ENCODE assay signal across 8 cellular contexts in the genomic region with DNA sequence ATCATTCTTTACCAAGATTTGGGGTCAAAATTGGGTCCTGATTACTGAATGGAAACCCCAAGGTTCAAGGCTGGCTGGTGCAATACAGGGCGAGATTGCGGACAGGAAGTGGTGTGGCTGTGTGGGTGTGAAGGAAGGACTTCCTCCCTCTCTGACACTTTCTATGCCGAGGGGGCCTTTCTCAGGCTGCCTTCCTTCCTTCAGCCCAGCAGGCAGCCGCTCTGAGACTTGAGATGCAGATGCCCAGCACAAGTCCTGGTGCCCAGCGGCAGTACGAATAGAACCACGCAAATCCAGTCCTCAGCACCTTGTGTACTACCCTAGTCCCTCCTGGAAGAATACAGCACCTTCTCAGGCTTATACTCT. TPM values are rescaled to one million over a fixed set of nuclear protein-coding genes. Genes with fewer than 3 reads are reported as not detected.
DNase-seq lines count a peak whose midpoint lies in the region; ATAC-seq and TF ChIP-seq lines count a peak whose summit lies in the region.

No MANE protein-coding gene starts in this region.

- DNase-seq in activated CD4-positive, alpha-beta T cell treated with anti-CD3 and anti-CD28 coated beads, Interleukin-2, amount 10 ng/mL, durations not matched to agents 24 days and 14 days, result peak; percentile 78
- no peak for DNase-seq in activated CD4-positive, alpha-beta T cell treated with anti-CD3 and anti-CD28 coated beads, Interleukin-2, amount 50 U/mL, for 1 hour
- DNase-seq in OCI-LY7 (ENCODE audit: low spot score) (peak; percentile 83), left ventricle myocardium superior (peak; percentile 42), PC-9 (no peak), GM23338 (ENCODE audit: low spot score) (no peak), NCI-H146 (lab: John Stamatoyannopoulos, UW) (no peak)

- H3F3A ChIP-seq in PC-9 (ENCODE audit: insufficient read depth, low read depth) (no peaks in the 10 kb centered on the region), GM23338 (replicated peaks; ENCODE audit: low read depth) (no peaks in the 10 kb centered on the region)

- BruUV-seq in OCI-LY7 (replicated peaks; lab: Mats Ljungman, UMichigan), result no TSS peak
- BruUV-seq in PC-9 (replicated peaks; lab: Mats Ljungman, UMichigan), result no TSS peak

- peaks cover 52% of the 10 kb centered on the region for H3K4me1 Mint-ChIP-seq in activated CD4-positive, alpha-beta T cell treated with anti-CD3 and anti-CD28 coated beads, Interleukin-2, amount 10 ng/mL, durations not matched to agents 24 days and 14 days
- H3K4me1 Mint-ChIP-seq in GM23338, result peaks cover 26% of the 10 kb centered on the region

- H3K9me3 Mint-ChIP-seq in activated CD4-positive, alpha-beta T cell treated with anti-CD3 and anti-CD28 coated beads, Interleukin-2, amount 10 ng/mL, durations not matched to agents 24 days and 14 days, result no peaks in the 10 kb centered on the region
- no peaks in the 10 kb centered on the region for H3K9me3 Mint-ChIP-seq in GM23338

- H3K9me2 ChIP-seq in OCI-LY7 (ENCODE audit: insufficient read depth, low read length) (no peaks in the 10 kb centered on the region), PC-9 (ENCODE audit: insufficient read depth) (no peaks in the 10 kb centered on the region), GM23338 (ENCODE audit: insufficient read depth) (peaks cover 19% of the 10 kb centered on the region)

- no peaks in the 10 kb centered on the region for H3K79me2 ChIP-seq in OCI-LY7 (ENCODE audit: insufficient read depth, low read depth, low read length)
- no peaks in the 10 kb centered on the region for H3K79me2 ChIP-seq in PC-9 (ENCODE audit: low read depth)
- H3K79me2 ChIP-seq in GM23338 (replicated peaks; ENCODE audit: insufficient read depth), result no peaks in the 10 kb centered on the region

- CTCF ChIA-PET in OCI-LY7 (lab: Charles Lee; ENCODE audit: unreplicated experiment), result no interaction called here
- CTCF ChIA-PET in PC-9 (lab: Charles Lee), result no interaction called here

- H3K27me3 ChIP-seq in PC-9 (ENCODE audit: insufficient read depth, low read depth) (peaks cover 23% of the 10 kb centered on the region), GM23338 (ENCODE audit: insufficient read depth) (no peaks in the 10 kb centered on the region)

- H3K4me2 ChIP-seq in OCI-LY7 (ENCODE audit: low read length) (peak overlapping the region; percentile 64), PC-9 (no peak overlapping the region), GM23338 (no peak overlapping the region)

- H3K36me3 ChIP-seq in OCI-LY7 (ENCODE audit: insufficient read depth, low read length) (no peaks in the 10 kb centered on the region), PC-9 (ENCODE audit: low read depth) (no peaks in the 10 kb centered on the region), GM23338 (ENCODE audit: insufficient read depth) (no peaks in the 10 kb centered on the region; the same call in 1 of the 2 replicates)

- H3K27ac ChIP-seq in OCI-LY7 (ENCODE audit: low read depth, low read length, poor library complexity, severe bottlenecking), result peak overlapping the region; percentile 47
- H3K27ac ChIP-seq in PC-9, result no peak overlapping the region
- no peak overlapping the region for H3K27ac ChIP-seq in GM23338 (ENCODE audit: low read depth)

- H3K4me1 ChIP-seq in OCI-LY7 (ENCODE audit: insufficient read depth, low read length, poor library complexity, severe bottlenecking), result peaks cover 30% of the 10 kb centered on the region
- no peaks in the 10 kb centered on the region for H3K4me1 ChIP-seq in PC-9 (replicated peaks; ENCODE audit: insufficient read depth)
- H3K4me1 ChIP-seq in GM23338 (ENCODE audit: insufficient read depth), result no peaks in the 10 kb centered on the region; the same call in 1 of the 2 replicates

- intact Hi-C loops in activated CD4-positive, alpha-beta T cell treated with anti-CD3 and anti-CD28 coated beads, Interleukin-2, amount 10 ng/mL, durations not matched to agents 24 days and 14 days (cut with micrococcal nuclease), result no loop called here
- intact Hi-C loops in OCI-LY7 (cut with micrococcal nuclease; ENCODE audit: unreplicated experiment) (no loop called here), left ventricle myocardium superior (cut with micrococcal nuclease) (no loop called here), PC-9 (cut with micrococcal nuclease; ENCODE audit: unreplicated experiment) (no loop called here)

- ATAC-seq in HG02798 (IDR thresholded peaks at IDR 0.05; ENCODE audit: poor library complexity, unreplicated experiment), result peak; percentile 73
- ATAC-seq in left ventricle myocardium superior, result peak; percentile 73
- ATAC-seq in GM23338, result no peak

- no peaks in the 10 kb centered on the region for H4K20me1 ChIP-seq in OCI-LY7 (ENCODE audit: insufficient read depth, low read length)
- H4K20me1 ChIP-seq in PC-9 (ENCODE audit: insufficient read depth), result no peaks in the 10 kb centered on the region
- no peaks in the 10 kb centered on the region for H4K20me1 ChIP-seq in GM23338 (replicated peaks; ENCODE audit: insufficient read depth)

- POLR2A ChIA-PET in OCI-LY7 (lab: Charles Lee), result interaction anchor here (1.1 to 1.5 kb wide), 2 partner anchors 14 to 107 kb away, joined by 3 to 6 read pairs; no protein-coding TSS in a partner anchor
- POLR2A ChIA-PET in PC-9 (lab: Charles Lee; ENCODE audit: unreplicated experiment), result no interaction called here

- no peaks in the 10 kb centered on the region for H3K9me3 ChIP-seq in OCI-LY7 (ENCODE audit: low read length)
- H3K9me3 ChIP-seq in PC-9 (ENCODE audit: insufficient read depth, low read depth), result no peaks in the 10 kb centered on the region

- H3K27me3 Mint-ChIP-seq in activated CD4-positive, alpha-beta T cell treated with anti-CD3 and anti-CD28 coated beads, Interleukin-2, amount 10 ng/mL, durations not matched to agents 24 days and 14 days, result no peaks in the 10 kb centered on the region
- no peaks in the 10 kb centered on the region for H3K27me3 Mint-ChIP-seq in GM23338 (ENCODE audit: insufficient read depth, low read depth, poor library complexity)

- H2AFZ ChIP-seq in OCI-LY7 (ENCODE audit: low read length), result peak overlapping the region; percentile 92
- no peak overlapping the region for H2AFZ ChIP-seq in PC-9
- no peak overlapping the region for H2AFZ ChIP-seq in GM23338

- no peak for TF ChIP-seq CTCF in OCI-LY7 (conservative IDR thresholded peaks at IDR 0.05; ENCODE audit: low read length)
- no peak for TF ChIP-seq CTCF in PC-9 (conservative IDR thresholded peaks at IDR 0.05)
- no peak for TF ChIP-seq CTCF in GM23338 (conservative IDR thresholded peaks at IDR 0.05; ENCODE audit: low read depth in 2 of 2)

- peak overlapping the region; percentile 14 for H3K4me3 Mint-ChIP-seq in activated CD4-positive, alpha-beta T cell treated with anti-CD3 and anti-CD28 coated beads, Interleukin-2, amount 10 ng/mL, durations not matched to agents 24 days and 14 days
- H3K4me3 Mint-ChIP-seq in GM23338, result no peak overlapping the region

- H3K36me3 Mint-ChIP-seq in activated CD4-positive, alpha-beta T cell treated with anti-CD3 and anti-CD28 coated beads, Interleukin-2, amount 10 ng/mL, durations not matched to agents 24 days and 14 days (ENCODE audit: low read depth), result peaks cover 14% of the 10 kb centered on the region
- H3K36me3 Mint-ChIP-seq in GM23338 (ENCODE audit: low read depth), result no peaks in the 10 kb centered on the region; the same call in 2 of the 3 replicates

- H3K4me3 ChIP-seq in OCI-LY7 (ENCODE audit: low read depth, low read length, poor library complexity, severe bottlenecking) (peak overlapping the region; percentile 34), PC-9 (no peak overlapping the region), GM23338 (no peak overlapping the region)

- H3K27ac Mint-ChIP-seq in activated CD4-positive, alpha-beta T cell treated with anti-CD3 and anti-CD28 coated beads, Interleukin-2, amount 10 ng/mL, durations not matched to agents 24 days and 14 days, result peak overlapping the region; percentile 67
- H3K27ac Mint-ChIP-seq in GM23338, result no peak overlapping the region

TF ChIP-seq in GM23338, 12 proteins besides CTCF, POLR2A, EP300 and RAD21 (continues in another document):
- TF ChIP-seq, protein P1, sequence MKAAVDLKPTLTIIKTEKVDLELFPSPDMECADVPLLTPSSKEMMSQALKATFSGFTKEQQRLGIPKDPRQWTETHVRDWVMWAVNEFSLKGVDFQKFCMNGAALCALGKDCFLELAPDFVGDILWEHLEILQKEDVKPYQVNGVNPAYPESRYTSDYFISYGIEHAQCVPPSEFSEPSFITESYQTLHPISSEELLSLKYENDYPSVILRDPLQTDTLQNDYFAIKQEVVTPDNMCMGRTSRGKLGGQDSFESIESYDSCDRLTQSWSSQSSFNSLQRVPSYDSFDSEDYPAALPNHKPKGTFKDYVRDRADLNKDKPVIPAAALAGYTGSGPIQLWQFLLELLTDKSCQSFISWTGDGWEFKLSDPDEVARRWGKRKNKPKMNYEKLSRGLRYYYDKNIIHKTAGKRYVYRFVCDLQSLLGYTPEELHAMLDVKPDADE (IDR thresholded peaks at IDR 0.05), result no peak
- TF ChIP-seq EZH2phosphoT487 (IDR thresholded peaks at IDR 0.05; ENCODE audit: unreplicated experiment), result no peak

RNA-seq across cellular contexts. Expression of a gene that starts 16.3 kb away (rescaled TPM):
- 100.0 and 100 TPM in 2 replicates for total RNA-seq in activated CD4-positive, alpha-beta T cell treated with anti-CD3 and anti-CD28 coated beads, Interleukin-2, amount 10 ng/mL, durations not matched to agents 24 days and 14 days
- 2.1 and 2.3 TPM in 2 replicates for total RNA-seq in OCI-LY7 (2014; rRNA removed; shearing (Covaris generic))
- total RNA-seq in OCI-LY7 (2022), result 3.1 and 4.2 TPM in 2 replicates
- 1.6 TPM for total RNA-seq in left ventricle myocardium superior
- 0.50 and 1.3 TPM in 2 replicates for total RNA-seq in PC-9 (2021)
- 3.6 and 6.8 TPM in 2 replicates for total RNA-seq in GM23338 (2014; rRNA removed; shearing (Covaris generic))
- 7.8 and 8.6 TPM in 2 replicates for polyA plus RNA-seq in GM23338 (2016; fragmentation: Nextera tagmentation; extraction: Ambion mirVana)

Comparison
In these comparisons a context has a peak if more than half of its experiments do, and no peak if none do; other contexts are left out.
1. DNase-seq: peak in activated CD4-positive, alpha-beta T cell treated with anti-CD3 and anti-CD28 coated beads, Interleukin-2, amount 10 ng/mL, durations not matched to agents 24 days and 14 days (single experiment), OCI-LY7 (single experiment) and left ventricle myocardium superior (single experiment); none in activated CD4-positive, alpha-beta T cell treated with anti-CD3 and anti-CD28 coated beads, Interleukin-2, amount 50 U/mL, for 1 hour (single experiment), PC-9 (0 of 2), GM23338 (single experiment) and NCI-H146 (single experiment).
2. RNA of a gene that starts 16.3 kb away (total RNA-seq): 100.0 to 100 TPM in activated CD4-positive, alpha-beta T cell treated with anti-CD3 and anti-CD28 coated beads, Interleukin-2, amount 10 ng/mL, durations not matched to agents 24 days and 14 days; 3.6 to 6.8 TPM in GM23338, 2.1 to 4.2 TPM in OCI-LY7, 1.6 TPM in left ventricle myocardium superior (single experiment) and 0.50 to 1.3 TPM in PC-9; every median in the first group is over 10 times any median in the second.